In genomic region chr11:83161610-83162199, GRCh38 we compare ENCODE assay signal across 12 cellular contexts. TPM values are rescaled to one million over a fixed set of nuclear protein-coding genes. Genes with fewer than 3 reads are reported as not detected.
DNase-seq lines count a peak whose midpoint lies in the region; ATAC-seq and TF ChIP-seq lines count a peak whose summit lies in the region.
"Had no signal": no experiment of that assay in that cellular context is flagged by ENCODE, and none has a peak within 500 bp of the region (broad histone marks: within the 10 kb centered on the region; RNA-seq: fewer than 3 reads in every experiment).

No MANE protein-coding gene starts in this region.

- peak overlapping the region; percentile 96 for H3K27ac ChIP-seq in VCaP
- H3K27ac ChIP-seq in esophagus squamous epithelium, result peak overlapping the region; percentile 0 to 100 (median 66)
- peak overlapping the region in 2 of 4 donors; percentile 49 to 99 for H3K27ac ChIP-seq in upper lobe of left lung

- H3K4me1 ChIP-seq in esophagus squamous epithelium (peaks cover 7 to 66% (median 20%) of the 10 kb centered on the region in 3 donors), upper lobe of left lung (peaks cover 29 to 44% (median 35%) of the 10 kb centered on the region in 4 donors)

- H3K36me3 ChIP-seq in esophagus squamous epithelium (peaks cover 0 to 39% (median 5%) of the 10 kb centered on the region in 3 donors), upper lobe of left lung (peaks cover 0 to 32% (median 13%) of the 10 kb centered on the region in 4 donors)

- peaks cover 68% of the 10 kb centered on the region for H3K36me3 Mint-ChIP-seq in activated CD4-positive, alpha-beta T cell treated with anti-CD3 and anti-CD28 coated beads, Interleukin-2, amount 10 ng/mL, durations not matched to agents 24 days and 14 days (ENCODE audit: low read depth)
- peaks cover 100% of the 10 kb centered on the region for H3K36me3 Mint-ChIP-seq in stimulated activated effector memory CD8-positive, alpha-beta T cell treated with anti-CD3 and anti-CD28 coated beads, Interleukin-12 subunit alpha, Interleukin-12 subunit beta, amount 100 ng/mL, for 72 hours

- TF ChIP-seq CTCF in VCaP (conservative IDR thresholded peaks at IDR 0.05) (no peak), esophagus squamous epithelium (IDR thresholded peaks at IDR 0.05) (no peak), upper lobe of left lung (IDR thresholded peaks at IDR 0.05) (no peak)

- TF ChIP-seq EP300 in upper lobe of left lung (IDR thresholded peaks at IDR 0.05), result no peak

- no peak for DNase-seq in activated CD4-positive, alpha-beta T cell treated with anti-CD3 and anti-CD28 coated beads, Interleukin-2, amount 10 ng/mL, durations not matched to agents 24 days and 14 days
- no peak for DNase-seq in activated CD4-positive, alpha-beta T cell treated with anti-CD3 and anti-CD28 coated beads, Interleukin-2, amount 50 U/mL, for 48 hours
- DNase-seq in esophagus squamous epithelium (lab: John Stamatoyannopoulos, UW) (no peak), NCI-H446 treated with DMSO at 0.1 percent for 48 hours (lab: John Stamatoyannopoulos, UW) (no peak), NK-92 (lab: John Stamatoyannopoulos, UW; ENCODE audit: unreplicated experiment) (no peak), upper lobe of left lung (no peak)
- no peak for DNase-seq in stimulated activated effector memory CD8-positive, alpha-beta T cell treated with anti-CD3 and anti-CD28 coated beads, Interleukin-12 subunit alpha, Interleukin-12 subunit beta, amount 100 ng/mL, for 72 hours (ENCODE audit: low spot score in 2 of 2)
- DNase-seq: activated CD4-positive, alpha-beta T cell treated with anti-CD3 and anti-CD28 coated beads, Interleukin-2, amount 50 U/mL, for 4 hours; caudate nucleus; heart right ventricle; NCI-H1092 had no signal

- H3K4me1 Mint-ChIP-seq in activated CD4-positive, alpha-beta T cell treated with anti-CD3 and anti-CD28 coated beads, Interleukin-2, amount 10 ng/mL, durations not matched to agents 24 days and 14 days, result peaks cover 41% of the 10 kb centered on the region
- peaks cover 48% of the 10 kb centered on the region for H3K4me1 Mint-ChIP-seq in stimulated activated effector memory CD8-positive, alpha-beta T cell treated with anti-CD3 and anti-CD28 coated beads, Interleukin-12 subunit alpha, Interleukin-12 subunit beta, amount 100 ng/mL, for 72 hours

- intact Hi-C loops in activated CD4-positive, alpha-beta T cell treated with anti-CD3 and anti-CD28 coated beads, Interleukin-2, amount 10 ng/mL, durations not matched to agents 24 days and 14 days (cut with micrococcal nuclease), result loop anchor here (1.0 kb wide), 1 partner anchor 9 kb away; no protein-coding TSS in a partner anchor
- intact Hi-C loops in esophagus squamous epithelium (cut with DNase I), result loop anchor here (10.0 kb wide), 2 partner anchors 87 to 257 kb away; partner anchors contain the start of genes DDIAS, PRCP and RAB30

- peak overlapping the region; percentile 34 for H3K27ac Mint-ChIP-seq in activated CD4-positive, alpha-beta T cell treated with anti-CD3 and anti-CD28 coated beads, Interleukin-2, amount 10 ng/mL, durations not matched to agents 24 days and 14 days
- H3K27ac Mint-ChIP-seq in stimulated activated effector memory CD8-positive, alpha-beta T cell treated with anti-CD3 and anti-CD28 coated beads, Interleukin-12 subunit alpha, Interleukin-12 subunit beta, amount 100 ng/mL, for 72 hours, result peak overlapping the region; percentile 99

- H3K4me3 Mint-ChIP-seq in activated CD4-positive, alpha-beta T cell treated with anti-CD3 and anti-CD28 coated beads, Interleukin-2, amount 10 ng/mL, durations not matched to agents 24 days and 14 days, result peak overlapping the region; percentile 70
- H3K4me3 Mint-ChIP-seq in stimulated activated effector memory CD8-positive, alpha-beta T cell treated with anti-CD3 and anti-CD28 coated beads, Interleukin-12 subunit alpha, Interleukin-12 subunit beta, amount 100 ng/mL, for 72 hours, result peak overlapping the region; percentile 93

- ATAC-seq in stimulated activated effector memory CD8-positive, alpha-beta T cell treated with anti-CD3 and anti-CD28 coated beads, Interleukin-12 subunit alpha, Interleukin-12 subunit beta, amount 100 ng/mL, for 72 hours, result no peak
- no peak for ATAC-seq in upper lobe of left lung (ENCODE audit: low FRiP score in 2 of 2)
- ATAC-seq: heart right ventricle had no signal

- H3K27me3 ChIP-seq in esophagus squamous epithelium (no peaks in the 10 kb centered on the region), upper lobe of left lung (no peaks in the 10 kb centered on the region)
- H3K27me3 ChIP-seq: heart right ventricle had no signal

- no peaks in the 10 kb centered on the region for H3K9me3 Mint-ChIP-seq in activated CD4-positive, alpha-beta T cell treated with anti-CD3 and anti-CD28 coated beads, Interleukin-2, amount 10 ng/mL, durations not matched to agents 24 days and 14 days
- H3K9me3 Mint-ChIP-seq in stimulated activated effector memory CD8-positive, alpha-beta T cell treated with anti-CD3 and anti-CD28 coated beads, Interleukin-12 subunit alpha, Interleukin-12 subunit beta, amount 100 ng/mL, for 72 hours, result no peaks in the 10 kb centered on the region

- H3K9me3 ChIP-seq in esophagus squamous epithelium (no peaks in the 10 kb centered on the region), upper lobe of left lung (no peaks in the 10 kb centered on the region)
- H3K9me3 ChIP-seq: heart right ventricle had no signal

- no peak for TF ChIP-seq POLR2A in esophagus squamous epithelium (IDR thresholded peaks at IDR 0.05)
- peak in 1 of 4 donors; percentile 9 for TF ChIP-seq POLR2A in upper lobe of left lung (IDR thresholded peaks at IDR 0.05)

- peak overlapping the region in 3 of 4 donors; percentile 18 to 99 (median 90) for H3K4me3 ChIP-seq in esophagus squamous epithelium
- H3K4me3 ChIP-seq in upper lobe of left lung, result peak overlapping the region in 1 of 4 donors; percentile 90

- H3K27me3 Mint-ChIP-seq in activated CD4-positive, alpha-beta T cell treated with anti-CD3 and anti-CD28 coated beads, Interleukin-2, amount 10 ng/mL, durations not matched to agents 24 days and 14 days, result no peaks in the 10 kb centered on the region

- WGBS in esophagus squamous epithelium, 2 donors, result 11 to 28% methylated on average over 1 of the region's 1 CpG
- 14 to 24% methylated on average over 1 of the region's 1 CpG for WGBS in upper lobe of left lung, 2 donors

RNA-seq across cellular contexts. Expression of gene PCF11, which starts 4.8 kb away (rescaled TPM):
- 61.0 and 65.1 TPM in 2 replicates for total RNA-seq in activated CD4-positive, alpha-beta T cell treated with anti-CD3 and anti-CD28 coated beads, Interleukin-2, amount 10 ng/mL, durations not matched to agents 24 days and 14 days
- total RNA-seq in esophagus squamous epithelium (10 to 100 TPM; 33.6 to 64.1 (median 44.3) TPM), upper lobe of left lung (100 to 1,000 TPM in 2 of 6 donors, 10 to 100 TPM in 4; 51.2 to 117 (median 58.5) TPM)

RNA-seq across cellular contexts. Expression of gene ANKRD42, which starts 31.8 kb away (rescaled TPM):
- 4.0 and 4.1 TPM in 2 replicates for total RNA-seq in activated CD4-positive, alpha-beta T cell treated with anti-CD3 and anti-CD28 coated beads, Interleukin-2, amount 10 ng/mL, durations not matched to agents 24 days and 14 days
- total RNA-seq in esophagus squamous epithelium, result 1 to 10 TPM; 3.9 to 7.4 (median 5.2) TPM
- 10 to 100 TPM; 11.1 to 30.4 (median 15.4) TPM for total RNA-seq in upper lobe of left lung
